17 cellular contexts compared by ENCODE assay signal in genomic region chr6:221531-222349, GRCh38.
DNase-seq lines count a peak whose midpoint lies in the region; ATAC-seq, FAIRE-seq and TF ChIP-seq lines count a peak whose summit lies in the region.
"Had no signal": no experiment of that assay in that cellular context is flagged by ENCODE, and none has a peak within 500 bp of the region (broad histone marks: within the 10 kb centered on the region; RNA-seq: fewer than 3 reads in every experiment).

No MANE protein-coding gene starts in this region.

- POLR2A ChIA-PET in SK-N-SH (lab: Yijun Ruan, JAX): no interaction called here

- H3K27ac ChIP-seq in SK-N-SH (ENCODE audit: low read depth in 2 of 2, low read length in 1 of 2): peak overlapping the region in 1 of 2 experiments; percentile 20; a peak in 1 of 4 replicates
- H3K27ac ChIP-seq: 22Rv1, HL-60, pancreas, PC-9 had no signal

- TF ChIP-seq POLR2A in GM12891 (IDR thresholded peaks at IDR 0.05; ENCODE audit: low read depth, low read length): no peak; the same call in 1 of the 2 replicates

- H3K4me1 Mint-ChIP-seq in T-helper 2 cell treated with Interferon-gamma antibody and Interleukin-4, amounts not matched to agents 5 μg/mL and 100 μg/mL, for 36 hours (ENCODE audit: low read depth): peaks cover 68% of the 10 kb centered on the region

- H3K4me3 Mint-ChIP-seq in T-helper 2 cell treated with Interferon-gamma antibody and Interleukin-4, amounts not matched to agents 5 μg/mL and 100 μg/mL, for 36 hours: peak overlapping the region; percentile 59

- H3K27me3 ChIP-seq in SK-N-SH (ENCODE audit: insufficient read depth): peaks cover 50% of the 10 kb centered on the region
- H3K27me3 ChIP-seq: pancreas had no signal

- peaks cover under 1% of the 10 kb centered on the region for H3K9me3 Mint-ChIP-seq in T-helper 2 cell treated with Interferon-gamma antibody and Interleukin-4, amounts not matched to agents 5 μg/mL and 100 μg/mL, for 36 hours

- H3K9me3 ChIP-seq in SK-N-SH: no peaks in the 10 kb centered on the region
- H3K9me3 ChIP-seq: pancreas had no signal

- H2AFZ ChIP-seq in SK-N-SH (ENCODE audit: low read depth): no peak overlapping the region
- H2AFZ ChIP-seq: PC-9 had no signal

- FAIRE-seq in GM12891 (lab: Jason Lieb, UNC): peak; percentile 40
- FAIRE-seq: D721Med, pancreas had no signal

- no peak for TF ChIP-seq RAD21 in SK-N-SH (IDR thresholded peaks at IDR 0.05; ENCODE audit: low read length)

- H3K4me3 ChIP-seq in SK-N-SH (ENCODE audit: low read depth in 2 of 2, low read length in 1 of 2): no peak overlapping the region; a peak in 1 of 4 replicates
- no peak overlapping the region for H3K4me3 ChIP-seq in fibroblast of mammary gland (ENCODE audit: control insufficient read depth, low read depth, low read length)
- H3K4me3 ChIP-seq: pancreas, PC-9 had no signal

- no peak for TF ChIP-seq EP300 in SK-N-SH (IDR thresholded peaks at IDR 0.05; ENCODE audit: borderline replicate concordance in 1 of 2, low read depth in 1 of 2, low read length in 1 of 2)

- H3F3A ChIP-seq in SK-N-SH (replicated peaks; ENCODE audit: insufficient read depth): peaks cover 8% of the 10 kb centered on the region

- DNase-seq in SK-N-SH: no peak
- no peak for DNase-seq in GM12891 (ENCODE audit: insufficient read length, low spot score)
- DNase-seq in T-helper 2 cell treated with Interferon-gamma antibody and Interleukin-4, amounts not matched to agents 5 μg/mL and 100 μg/mL, for 36 hours (ENCODE audit: low spot score): no peak
- DNase-seq in fibroblast of mammary gland (ENCODE audit: low read depth): peak; percentile 20
- DNase-seq in NCI-H187 (lab: John Stamatoyannopoulos, UW): no peak
- no peak for DNase-seq in cortex of kidney (lab: John Stamatoyannopoulos, UW)
- no peak for DNase-seq in DMS153 treated with DMSO at 0.1 percent for 48 hours (lab: John Stamatoyannopoulos, UW; ENCODE audit: unreplicated experiment)
- DNase-seq: activated CD4-positive, alpha-beta T cell treated with anti-CD3 and anti-CD28 coated beads, Interleukin-2, amount 50 U/mL, for 1 hour; dermis blood vessel endothelial cell; NCI-H2227 treated with DMSO at 0.1 percent for 48 hours; pancreas; PC-9; trophoblast cell had no signal

- ATAC-seq in SK-N-SH treated with all-trans-retinoic acid at 6 μM for 48 hours: no peak
- ATAC-seq: pancreas had no signal

- H3K9me2 ChIP-seq in SK-N-SH: no peaks in the 10 kb centered on the region

- 14% methylated on average over 14 of the region's 14 CpGs for WGBS in SK-N-SH (ENCODE audit: low lambda C conversion rate)

- no peaks in the 10 kb centered on the region for H3K36me3 ChIP-seq in SK-N-SH (replicated peaks in 1 of 2; ENCODE audit: control insufficient read depth in 1 of 2, insufficient read depth in 2 of 2, low read length in 1 of 2)
- H3K36me3 ChIP-seq: pancreas had no signal

- peak overlapping the region; percentile 69 for H3K4me2 ChIP-seq in SK-N-SH
- H3K4me2 ChIP-seq: PC-9 had no signal

- H3K9ac ChIP-seq in SK-N-SH: no peak overlapping the region

- H3K79me2 ChIP-seq in SK-N-SH (ENCODE audit: insufficient read depth): no peaks in the 10 kb centered on the region

- TF ChIP-seq CTCF in SK-N-SH (IDR thresholded peaks at IDR 0.05) (no peak), fibroblast of mammary gland (conservative IDR thresholded peaks at IDR 0.05; ENCODE audit: control insufficient read depth, insufficient read depth, low read depth, low read length) (no peak)

- CTCF ChIA-PET in SK-N-SH (lab: Yijun Ruan, JAX): interaction anchor here (0.6 to 1.6 kb wide), 6 partner anchors 10 to 1171 kb away, joined by 3 to 5 read pairs (median 3); no protein-coding TSS in a partner anchor

- H3K27me3 Mint-ChIP-seq in T-helper 2 cell treated with Interferon-gamma antibody and Interleukin-4, amounts not matched to agents 5 μg/mL and 100 μg/mL, for 36 hours (ENCODE audit: low read depth): no peaks in the 10 kb centered on the region

- peak overlapping the region; percentile 71 for H3K27ac Mint-ChIP-seq in T-helper 2 cell treated with Interferon-gamma antibody and Interleukin-4, amounts not matched to agents 5 μg/mL and 100 μg/mL, for 36 hours

- no peaks in the 10 kb centered on the region for H4K20me1 ChIP-seq in SK-N-SH (ENCODE audit: insufficient read depth)

- H3K4me1 ChIP-seq in SK-N-SH (ENCODE audit: control insufficient read depth in 1 of 2, insufficient read depth in 2 of 2, low read depth in 1 of 2, low read length in 1 of 2): 0 out of 4 replicates have a peak, but pooled peaks cover 0 to 5% of the 10 kb centered on the region in 2 experiments
- H3K4me1 ChIP-seq: pancreas had no signal

- peaks cover under 1% of the 10 kb centered on the region for H3K36me3 Mint-ChIP-seq in T-helper 2 cell treated with Interferon-gamma antibody and Interleukin-4, amounts not matched to agents 5 μg/mL and 100 μg/mL, for 36 hours (ENCODE audit: low read depth)

TF ChIP-seq in SK-N-SH, 30 proteins besides CTCF, POLR2A, EP300 and RAD21 (continues in another document):
- TF ChIP-seq JUND (IDR thresholded peaks at IDR 0.05) (no peak), MEF2A (IDR thresholded peaks at IDR 0.05; ENCODE audit: borderline replicate concordance, low read depth) (no peak), EZH2phosphoT487 (IDR thresholded peaks at IDR 0.05; ENCODE audit: borderline replicate concordance, low read depth) (no peak), ZBTB33 (IDR thresholded peaks at IDR 0.05; ENCODE audit: borderline replicate concordance, low read depth) (no peak), RXRA (IDR thresholded peaks at IDR 0.05; ENCODE audit: borderline replicate concordance, low read depth) (no peak), SIN3A (IDR thresholded peaks at IDR 0.05; ENCODE audit: borderline replicate concordance, low read depth, low read length) (no peak)

TF ChIP-seq in SK-N-SH treated with all-trans-retinoic acid at 6 μM for 48 hours, 23 proteins besides CTCF, POLR2A, EP300 and RAD21:
- TF ChIP-seq, protein P1, sequence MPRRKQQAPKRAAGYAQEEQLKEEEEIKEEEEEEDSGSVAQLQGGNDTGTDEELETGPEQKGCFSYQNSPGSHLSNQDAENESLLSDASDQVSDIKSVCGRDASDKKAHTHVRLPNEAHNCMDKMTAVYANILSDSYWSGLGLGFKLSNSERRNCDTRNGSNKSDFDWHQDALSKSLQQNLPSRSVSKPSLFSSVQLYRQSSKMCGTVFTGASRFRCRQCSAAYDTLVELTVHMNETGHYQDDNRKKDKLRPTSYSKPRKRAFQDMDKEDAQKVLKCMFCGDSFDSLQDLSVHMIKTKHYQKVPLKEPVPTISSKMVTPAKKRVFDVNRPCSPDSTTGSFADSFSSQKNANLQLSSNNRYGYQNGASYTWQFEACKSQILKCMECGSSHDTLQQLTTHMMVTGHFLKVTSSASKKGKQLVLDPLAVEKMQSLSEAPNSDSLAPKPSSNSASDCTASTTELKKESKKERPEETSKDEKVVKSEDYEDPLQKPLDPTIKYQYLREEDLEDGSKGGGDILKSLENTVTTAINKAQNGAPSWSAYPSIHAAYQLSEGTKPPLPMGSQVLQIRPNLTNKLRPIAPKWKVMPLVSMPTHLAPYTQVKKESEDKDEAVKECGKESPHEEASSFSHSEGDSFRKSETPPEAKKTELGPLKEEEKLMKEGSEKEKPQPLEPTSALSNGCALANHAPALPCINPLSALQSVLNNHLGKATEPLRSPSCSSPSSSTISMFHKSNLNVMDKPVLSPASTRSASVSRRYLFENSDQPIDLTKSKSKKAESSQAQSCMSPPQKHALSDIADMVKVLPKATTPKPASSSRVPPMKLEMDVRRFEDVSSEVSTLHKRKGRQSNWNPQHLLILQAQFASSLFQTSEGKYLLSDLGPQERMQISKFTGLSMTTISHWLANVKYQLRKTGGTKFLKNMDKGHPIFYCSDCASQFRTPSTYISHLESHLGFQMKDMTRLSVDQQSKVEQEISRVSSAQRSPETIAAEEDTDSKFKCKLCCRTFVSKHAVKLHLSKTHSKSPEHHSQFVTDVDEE (CRISPR knock-in tag; IDR thresholded peaks at IDR 0.05): no peak
- TF ChIP-seq ARNTL (CRISPR knock-in tag; IDR thresholded peaks at IDR 0.05; ENCODE audit: borderline replicate concordance, low read depth): no peak
- TF ChIP-seq ZFP3 (CRISPR knock-in tag; IDR thresholded peaks at IDR 0.05): no peak
- TF ChIP-seq BACH2 (CRISPR knock-in tag; IDR thresholded peaks at IDR 0.05; ENCODE audit: borderline replicate concordance): no peak

TF ChIP-seq in GM12891, 5 proteins besides CTCF, POLR2A, EP300 and RAD21:
- no peak for TF ChIP-seq PAX5 (IDR thresholded peaks at IDR 0.05; ENCODE audit: insufficient read depth, low read length, severe bottlenecking)
- peak; percentile 41; the same call in 1 of the 2 replicates for TF ChIP-seq SPI1 (IDR thresholded peaks at IDR 0.05; ENCODE audit: low read depth, low read length)
